In the genomic region with DNA sequence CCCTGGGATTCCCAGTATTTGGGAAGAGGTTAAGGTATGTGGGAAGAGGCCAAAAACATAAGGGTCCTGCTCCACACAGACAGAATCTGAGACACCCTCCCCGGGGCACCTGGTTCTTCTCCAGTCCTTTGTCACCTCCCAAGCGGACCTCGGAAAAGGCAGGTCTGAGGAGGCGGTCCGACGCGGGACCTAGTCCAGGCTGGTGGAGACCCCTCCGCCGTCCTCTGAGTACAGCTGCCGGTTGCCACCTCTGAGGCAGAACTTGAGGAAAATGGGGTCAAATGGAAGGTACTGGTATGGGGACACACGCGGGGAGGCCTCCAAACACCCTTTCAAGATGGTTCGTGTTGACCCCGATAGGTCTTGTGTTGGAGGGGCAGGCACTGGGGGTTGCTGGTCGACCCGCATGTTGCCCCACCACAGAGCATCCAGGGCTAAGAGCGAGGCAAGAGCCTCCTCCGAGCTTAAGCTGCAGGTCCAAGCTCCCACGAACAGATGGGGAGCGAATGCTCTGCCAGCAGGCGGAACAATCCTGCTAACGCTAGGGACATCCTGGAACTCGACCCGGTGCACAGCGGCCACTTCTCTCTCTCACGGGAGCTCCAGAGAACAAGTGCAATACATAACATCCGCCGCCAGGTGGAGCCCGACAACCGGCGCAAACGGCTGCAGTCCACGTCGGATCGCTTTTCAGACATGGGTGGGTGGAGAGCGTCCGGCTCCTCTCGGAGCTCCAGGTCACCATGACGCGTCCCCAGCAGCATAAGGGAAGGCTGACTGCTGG, we compare ENCODE assay signal across 8 cellular contexts.
DNase-seq lines count a peak whose midpoint lies in the region; ATAC-seq, FAIRE-seq and TF ChIP-seq lines count a peak whose summit lies in the region.
"Not testable (repeated sequence)": the region's sequence is repeated elsewhere in the genome, so short reads cannot be mapped to it uniquely, and the experiment has no call there.

No MANE protein-coding gene starts in this region.

- CTCF ChIA-PET in Calu3 (lab: Charles Lee) = not testable (repeated sequence)

- not testable (repeated sequence) for BruUV-seq in Calu3 (replicated peaks; lab: Mats Ljungman, UMichigan)

- peak; percentile 72 for TF ChIP-seq CTCF in Calu3 (IDR thresholded peaks at IDR 0.05; ENCODE audit: unreplicated experiment)
- TF ChIP-seq CTCF in fibroblast of the aortic adventitia (IDR thresholded peaks at IDR 0.05; ENCODE audit: insufficient read depth, low read length) = peak; percentile 89

- peak overlapping the region; percentile 44 for H3K4me3 ChIP-seq in fibroblast of the aortic adventitia (ENCODE audit: low read depth, low read length)

- not testable (repeated sequence) for H3K27ac Mint-ChIP-seq in Calu3 (ENCODE audit: unreplicated experiment); naive B cell

- H3K9me3 Mint-ChIP-seq in Calu3 (ENCODE audit: low read depth, unreplicated experiment); naive B cell: not testable (repeated sequence)

- not testable (repeated sequence) for FAIRE-seq in H54 (lab: Jason Lieb, UNC)

- not testable (repeated sequence) for H3K36me3 Mint-ChIP-seq in Calu3 (ENCODE audit: insufficient read depth, unreplicated experiment); naive B cell

- ATAC-seq in SK-N-SH treated with all-trans-retinoic acid at 6 μM for 48 hours = peak; percentile 82
- not testable (repeated sequence) for ATAC-seq in naive B cell (ENCODE audit: low read depth in 2 of 2)

- H3K4me3 Mint-ChIP-seq in Calu3 (ENCODE audit: low read depth, unreplicated experiment); naive B cell: not testable (repeated sequence)

- H3K27me3 Mint-ChIP-seq in Calu3 (ENCODE audit: unreplicated experiment); naive B cell: not testable (repeated sequence)

- not testable (repeated sequence) for TF ChIP-seq POLR2A in H54 (IDR thresholded peaks at IDR 0.05; ENCODE audit: low read depth, low read length)

- intact Hi-C loops in Calu3 (cut with micrococcal nuclease; ENCODE audit: unreplicated experiment) = not testable (repeated sequence)

- H3K4me1 Mint-ChIP-seq in Calu3 (ENCODE audit: low read depth, unreplicated experiment); naive B cell: not testable (repeated sequence)

- peak; percentile 74 for DNase-seq in Calu3
- peak; percentile 30 for DNase-seq in H54 (ENCODE audit: insufficient read length, low spot score)
- DNase-seq in NCI-H128 (lab: John Stamatoyannopoulos, UW; ENCODE audit: unreplicated experiment) = peak; percentile 1
- peak; percentile 16 for DNase-seq in activated gamma-delta T cell (lab: John Stamatoyannopoulos, UW)
- DNase-seq in fibroblast of the aortic adventitia (ENCODE audit: low read depth) = peak; percentile 77
- peak; percentile 37 for DNase-seq in naive B cell
- peak; percentile 28 to 45 for DNase-seq in stimulated activated CD8-positive, alpha-beta memory T cell treated with anti-CD3 and anti-CD28 coated beads, Interleukin-15, amount 100 ng/mL, for 48 hours (ENCODE audit: low read depth in 2 of 2)

Comparison
In these comparisons a context has a peak if more than half of its experiments do, and no peak if none do; other contexts are left out.
1. DNase-seq: peak in every context shown above with its lines; median percentile 77 in fibroblast of the aortic adventitia; 74 in Calu3; 37 in naive B cell; 36 in stimulated activated CD8-positive, alpha-beta memory T cell treated with anti-CD3 and anti-CD28 coated beads, Interleukin-15, amount 100 ng/mL, for 48 hours; 30 in H54; 16 in activated gamma-delta T cell; 1 in NCI-H128.